Comparison of ENCODE assay signal across 8 cellular contexts in genomic region chr3:123584284-123584987, GRCh38. TPM values are rescaled to one million over a fixed set of nuclear protein-coding genes. Genes with fewer than 3 reads are reported as not detected.
DNase-seq lines count a peak whose midpoint lies in the region; ATAC-seq and TF ChIP-seq lines count a peak whose summit lies in the region.

No MANE protein-coding gene starts in this region.

- peaks cover 35% of the 10 kb centered on the region for H3K4me1 ChIP-seq in CD4-positive, CD25-positive, alpha-beta regulatory T cell (ENCODE audit: control insufficient read depth, insufficient read depth, low read length, poor library complexity, severe bottlenecking)
- H3K4me1 ChIP-seq in RWPE2 (ENCODE audit: insufficient read depth, poor library complexity, severe bottlenecking) (peaks cover 33% of the 10 kb centered on the region), mesodermal cell (ENCODE audit: control insufficient read depth, insufficient read depth, low read length, poor library complexity, severe bottlenecking) (peaks cover 9% of the 10 kb centered on the region), tibial nerve (peaks cover 0 to 32% (median 5%) of the 10 kb centered on the region in 4 donors)

- TF ChIP-seq POLR2A in tibial nerve (IDR thresholded peaks at IDR 0.05), result no peak

- peaks cover 17 to 31% (median 31%) of the 10 kb centered on the region in 4 donors for H3K4me1 Mint-ChIP-seq in CD4-positive, CD25-positive, alpha-beta regulatory T cell

- peak overlapping the region; percentile 66 for H3K4me3 ChIP-seq in CD4-positive, CD25-positive, alpha-beta regulatory T cell (ENCODE audit: low read depth, low read length)
- H3K4me3 ChIP-seq in RWPE2 (ENCODE audit: severe bottlenecking) (peak overlapping the region; percentile 82), mesodermal cell (ENCODE audit: extremely low read depth, insufficient read depth, low read length, poor library complexity, severe bottlenecking) (peak overlapping the region; percentile 85), tibial nerve (peak overlapping the region; percentile 80 to 99 (median 87))

- peak overlapping the region; percentile 79 to 95 (median 86) for H3K27ac Mint-ChIP-seq in CD4-positive, CD25-positive, alpha-beta regulatory T cell

- 0% methylated on average over 34 to 58 of the region's 65 CpGs for WGBS in mesodermal cell (ENCODE audit: insufficient coverage in 2 of 2), 2 experiments
- 0 to 1% methylated on average over 22 to 43 of the region's 65 CpGs for WGBS in tibial nerve, 2 donors

- peak overlapping the region in 1 of 4 donors; percentile 97 for H3K4me3 Mint-ChIP-seq in CD4-positive, CD25-positive, alpha-beta regulatory T cell

- no peak for TF ChIP-seq EP300 in tibial nerve (IDR thresholded peaks at IDR 0.05)

- no peaks in the 10 kb centered on the region for H3K27me3 ChIP-seq in CD4-positive, CD25-positive, alpha-beta regulatory T cell (ENCODE audit: control insufficient read depth, insufficient read depth, low read length)
- H3K27me3 ChIP-seq in RWPE2 (ENCODE audit: insufficient read depth, poor library complexity, severe bottlenecking), result no peaks in the 10 kb centered on the region
- H3K27me3 ChIP-seq in tibial nerve, result no peaks in the 10 kb centered on the region

- peaks cover 8% of the 10 kb centered on the region for H3K36me3 ChIP-seq in CD4-positive, CD25-positive, alpha-beta regulatory T cell (ENCODE audit: control insufficient read depth, insufficient read depth, low read length)
- peaks cover 38% of the 10 kb centered on the region for H3K36me3 ChIP-seq in RWPE2 (ENCODE audit: low read depth)
- peaks cover 35% of the 10 kb centered on the region for H3K36me3 ChIP-seq in mesodermal cell (ENCODE audit: control insufficient read depth, insufficient read depth, low read length)
- H3K36me3 ChIP-seq in tibial nerve, result peaks cover 0 to 26% (median 0%) of the 10 kb centered on the region in 3 donors

- H3K27me3 Mint-ChIP-seq in CD4-positive, CD25-positive, alpha-beta regulatory T cell, result no peaks in the 10 kb centered on the region

- peak overlapping the region; percentile 90 for H3K27ac ChIP-seq in CD4-positive, CD25-positive, alpha-beta regulatory T cell (ENCODE audit: insufficient read depth, low read length, poor library complexity, severe bottlenecking)
- H3K27ac ChIP-seq in RWPE2 (ENCODE audit: poor library complexity, severe bottlenecking) (peak overlapping the region; percentile 89), mesodermal cell (ENCODE audit: low read depth, low read length, severe bottlenecking) (peak overlapping the region; percentile 97), tibial nerve (peak overlapping the region; percentile 86 to 93 (median 91))

- DNase-seq in CD4-positive, CD25-positive, alpha-beta regulatory T cell, result peak in 1 of 3 donors; percentile 15
- DNase-seq in RWPE2 (ENCODE audit: low spot score) (no peak), tibial nerve (ENCODE audit: low spot score in 2 of 2) (peak; percentile 17 to 18)
- peak; percentile 36 for DNase-seq in effector CD8-positive, alpha-beta T cell (lab: John Stamatoyannopoulos, UW)

- no peaks in the 10 kb centered on the region for H3K9me3 Mint-ChIP-seq in CD4-positive, CD25-positive, alpha-beta regulatory T cell

- peaks cover 22% of the 10 kb centered on the region for H3K36me3 Mint-ChIP-seq in CD4-positive, CD25-positive, alpha-beta regulatory T cell

- peak; percentile 5 for ATAC-seq in CD4-positive, CD25-positive, alpha-beta regulatory T cell (ENCODE audit: low read depth in 2 of 2)
- ATAC-seq in GM18868 (IDR thresholded peaks at IDR 0.05; ENCODE audit: unreplicated experiment), result peak; percentile 33
- peak; percentile 22 for ATAC-seq in HG03066 (IDR thresholded peaks at IDR 0.05; ENCODE audit: low read depth, unreplicated experiment)
- peak; percentile 35 for ATAC-seq in RWPE2 (ENCODE audit: low read depth)
- no peak for ATAC-seq in HG02970 (IDR thresholded peaks at IDR 0.05; ENCODE audit: low FRiP score, unreplicated experiment)

- peak; percentile 30 for TF ChIP-seq CTCF in RWPE2 (IDR thresholded peaks at IDR 0.05; ENCODE audit: poor library complexity, severe bottlenecking)
- TF ChIP-seq CTCF in tibial nerve (IDR thresholded peaks at IDR 0.05), result peak in 2 of 5 experiments; percentile 14 to 15

- no peaks in the 10 kb centered on the region for H3K9me3 ChIP-seq in CD4-positive, CD25-positive, alpha-beta regulatory T cell (ENCODE audit: control insufficient read depth in 2 of 2, low read length in 2 of 2)
- no peaks in the 10 kb centered on the region for H3K9me3 ChIP-seq in RWPE2 (ENCODE audit: severe bottlenecking)
- H3K9me3 ChIP-seq in mesodermal cell (ENCODE audit: control insufficient read depth, low read length), result peaks cover 13% of the 10 kb centered on the region
- H3K9me3 ChIP-seq in tibial nerve, result no peaks in the 10 kb centered on the region

RNA-seq across cellular contexts. Expression of gene HACD2, which starts 0.4 kb away (rescaled TPM):
- total RNA-seq in CD4-positive, CD25-positive, alpha-beta regulatory T cell, result 19.8 TPM
- 10 to 100 TPM; 22.7 to 28.7 (median 27.6) TPM for polyA plus RNA-seq in CD4-positive, CD25-positive, alpha-beta regulatory T cell
- polyA plus RNA-seq in mesodermal cell (2013, experiment 1 of 2), result 25.0 TPM
- polyA plus RNA-seq in mesodermal cell (2013, experiment 2 of 2), result 21.8 TPM
- total RNA-seq in tibial nerve, result 10 to 100 TPM; 24.9 to 51.6 (median 36.0) TPM
